Comparison of ENCODE assay signal across 1 cellular context in genomic region chr5:171989276-171989675, GRCh38.
TF ChIP-seq lines count a peak whose summit lies in the region.

No MANE protein-coding gene starts in this region.

TF ChIP-seq in GM12878, 131 proteins besides CTCF, POLR2A, EP300 and RAD21 (continued from another document and continues in another):
- TF ChIP-seq ZBTB11 (CRISPR knock-in tag; IDR thresholded peaks at IDR 0.05) (no peak), NFIC (IDR thresholded peaks at IDR 0.05; ENCODE audit: low read depth, low read length) (peak; percentile 97), NKRF (conservative IDR thresholded peaks at IDR 0.05) (no peak), PBX3 (IDR thresholded peaks at IDR 0.05; ENCODE audit: insufficient replicate concordance, low read depth, low read length) (no peak), BCL3 (IDR thresholded peaks at IDR 0.05; ENCODE audit: borderline replicate concordance, insufficient read depth, low read depth, low read length, poor library complexity, severe bottlenecking) (peak; percentile 73), ESRRA (IDR thresholded peaks at IDR 0.05; ENCODE audit: low read length) (no peak), RBBP5 (conservative IDR thresholded peaks at IDR 0.05) (no peak), TCF3 (IDR thresholded peaks at IDR 0.05; ENCODE audit: borderline replicate concordance, insufficient read depth, low read depth, low read length) (0 out of 2 replicates have a peak, but pooled peaks have one; percentile 41), CHD2 (IDR thresholded peaks at IDR 0.05; ENCODE audit: borderline replicate concordance, low read depth, low read length) (no peak), HCFC1 (IDR thresholded peaks at IDR 0.05; ENCODE audit: low read length) (no peak), ETV6 (conservative IDR thresholded peaks at IDR 0.05 in 1 of 2, IDR thresholded peaks at IDR 0.05 in 1 of 2; ENCODE audit: borderline replicate concordance in 1 of 2, low read depth in 1 of 2) (peak in 1 of 2 experiments; percentile 99; a peak in 2 of 4 replicates), CREB1 (IDR thresholded peaks at IDR 0.05; ENCODE audit: low read depth) (peak; percentile 87), SMAD1 (IDR thresholded peaks at IDR 0.05; ENCODE audit: low read depth, partially characterized antibody) (no peak), BACH1 (IDR thresholded peaks at IDR 0.05; ENCODE audit: borderline replicate concordance) (peak; percentile 83), USF1 (IDR thresholded peaks at IDR 0.05; ENCODE audit: borderline replicate concordance, extremely low read length, insufficient read depth, low read depth, low read length) (no peak), NBN (IDR thresholded peaks at IDR 0.05) (no peak), RUNX3 (IDR thresholded peaks at IDR 0.05; ENCODE audit: low read length) (peak; percentile 85), KAT2A (conservative IDR thresholded peaks at IDR 0.05; ENCODE audit: control insufficient read depth, low read depth, low read length) (no peak), RB1 (IDR thresholded peaks at IDR 0.05; ENCODE audit: borderline replicate concordance) (no peak), ZBTB33 (IDR thresholded peaks at IDR 0.05) (no peak), FOXK2 (IDR thresholded peaks at IDR 0.05) (no peak), BHLHE40 (IDR thresholded peaks at IDR 0.05; ENCODE audit: borderline replicate concordance in 1 of 2, low read depth in 2 of 2, low read length in 1 of 2) (peak in 1 of 2 experiments; percentile 22; a peak in 1 of 4 replicates), ZNF687 (IDR thresholded peaks at IDR 0.05) (no peak), RFX5 (IDR thresholded peaks at IDR 0.05; ENCODE audit: low read depth, low read length) (no peak), TARDBP (IDR thresholded peaks at IDR 0.05; ENCODE audit: borderline replicate concordance) (no peak), GABPA (IDR thresholded peaks at IDR 0.05; ENCODE audit: low read depth) (peak; percentile 81), MTA3 (IDR thresholded peaks at IDR 0.05; ENCODE audit: borderline replicate concordance, low read length) (peak; percentile 96), ELK1 (IDR thresholded peaks at IDR 0.05; ENCODE audit: low read depth, low read length) (no peak), SKIL (IDR thresholded peaks at IDR 0.05; ENCODE audit: low read depth, poor library complexity, severe bottlenecking) (peak; percentile 67), ZZZ3 (IDR thresholded peaks at IDR 0.05; ENCODE audit: control insufficient read depth, insufficient read length, low read depth) (no peak), ZNF592 (IDR thresholded peaks at IDR 0.05) (no peak)
